1 cellular context compared by ENCODE assay signal in genomic region chr6:139903411-139904157, GRCh38.
TF ChIP-seq lines count a peak whose summit lies in the region.

No MANE protein-coding gene starts in this region.

TF ChIP-seq in GM12878, 131 proteins besides CTCF, POLR2A, EP300 and RAD21 (continued from another document):
- no peak for TF ChIP-seq E4F1 (IDR thresholded peaks at IDR 0.05; ENCODE audit: borderline replicate concordance, partially characterized antibody)
- no peak for TF ChIP-seq NRF1 (conservative IDR thresholded peaks at IDR 0.05; ENCODE audit: low read depth, low read length)
- TF ChIP-seq ZBED1 (IDR thresholded peaks at IDR 0.05; ENCODE audit: borderline replicate concordance) = peak; percentile 36; the same call in 1 of the 2 replicates
- TF ChIP-seq CHD2 (IDR thresholded peaks at IDR 0.05; ENCODE audit: borderline replicate concordance, low read depth, low read length) = peak; percentile 74; the same call in 1 of the 2 replicates
- TF ChIP-seq FOXM1 (IDR thresholded peaks at IDR 0.05; ENCODE audit: low read depth, low read length) = peak; percentile 68
- peak; percentile 46; the same call in 1 of the 2 replicates for TF ChIP-seq SPI1 (IDR thresholded peaks at IDR 0.05; ENCODE audit: borderline replicate concordance, insufficient read depth, low read depth, low read length)
- TF ChIP-seq SP1 (IDR thresholded peaks at IDR 0.05; ENCODE audit: low read depth, low read length) = peak; percentile 27
- TF ChIP-seq FOS (IDR thresholded peaks at IDR 0.05; ENCODE audit: borderline replicate concordance, extremely low read depth, insufficient read length) = no peak
- 0 out of 2 replicates have a peak, but pooled peaks have one; percentile 57 for TF ChIP-seq CBX5 (IDR thresholded peaks at IDR 0.05; ENCODE audit: low read depth)
- 0 out of 2 replicates have a peak, but pooled peaks have one; percentile 24 for TF ChIP-seq IRF4 (IDR thresholded peaks at IDR 0.05; ENCODE audit: low read depth, low read length)
- no peak for TF ChIP-seq ZBTB40 (IDR thresholded peaks at IDR 0.05; ENCODE audit: borderline replicate concordance)
- TF ChIP-seq ZBTB11 (CRISPR knock-in tag; IDR thresholded peaks at IDR 0.05) = no peak
- TF ChIP-seq HCFC1 (IDR thresholded peaks at IDR 0.05; ENCODE audit: low read length) = no peak
- no peak for TF ChIP-seq PRDM15 (CRISPR knock-in tag; IDR thresholded peaks at IDR 0.05)
- TF ChIP-seq IKZF2 (IDR thresholded peaks at IDR 0.05) = 0 out of 4 replicates have a peak, but pooled peaks of 1 of the 2 experiments have one; percentile 42
- peak; percentile 33; the same call in 1 of the 2 replicates for TF ChIP-seq RUNX3 (IDR thresholded peaks at IDR 0.05; ENCODE audit: low read length)
- no peak for TF ChIP-seq TAF1 (IDR thresholded peaks at IDR 0.05; ENCODE audit: borderline replicate concordance, low read depth, low read length)
- TF ChIP-seq MEF2A (IDR thresholded peaks at IDR 0.05; ENCODE audit: insufficient read depth, low read depth, low read length) = 0 out of 2 replicates have a peak, but pooled peaks have one; percentile 41
- 0 out of 2 replicates have a peak, but pooled peaks have one; percentile 21 for TF ChIP-seq RBBP5 (conservative IDR thresholded peaks at IDR 0.05)
- TF ChIP-seq SKIL (IDR thresholded peaks at IDR 0.05; ENCODE audit: low read depth, poor library complexity, severe bottlenecking) = peak; percentile 35
- no peak for TF ChIP-seq CHD4 (IDR thresholded peaks at IDR 0.05)
- TF ChIP-seq RELB (IDR thresholded peaks at IDR 0.05; ENCODE audit: low read depth) = peak; percentile 49; the same call in 1 of the 2 replicates
- TF ChIP-seq NFIC (IDR thresholded peaks at IDR 0.05; ENCODE audit: low read depth, low read length) = peak; percentile 56; the same call in 1 of the 2 replicates
- TF ChIP-seq JUNB (IDR thresholded peaks at IDR 0.05) = 0 out of 2 replicates have a peak, but pooled peaks have one; percentile 4
- no peak for TF ChIP-seq SMAD5 (IDR thresholded peaks at IDR 0.05; ENCODE audit: low read depth)
- TF ChIP-seq CUX1 (IDR thresholded peaks at IDR 0.05; ENCODE audit: insufficient replicate concordance, low read depth, low read length) = peak; percentile 58
